Comparison of ENCODE assay signal across 18 cellular contexts in genomic region chr14:28763914-28764848, GRCh38. TPM values are rescaled to one million over a fixed set of nuclear protein-coding genes. Genes with fewer than 3 reads are reported as not detected.
A peak's percentile ranks its signal among the peaks of the same experiment; 100 is the strongest.
DNase-seq lines count a peak whose midpoint lies in the region; ATAC-seq and TF ChIP-seq lines count a peak whose summit lies in the region.
"Had no signal": no experiment of that assay in that cellular context is flagged by ENCODE, and none has a peak within 500 bp of the region (broad histone marks: within the 10 kb centered on the region; RNA-seq: fewer than 3 reads in every experiment).

No MANE protein-coding gene starts in this region.

- no peak for TF ChIP-seq CTCF in astrocyte of the spinal cord (IDR thresholded peaks at IDR 0.05; ENCODE audit: low read depth, low read length)
- TF ChIP-seq CTCF in omental fat pad (IDR thresholded peaks at IDR 0.05) = no peak

- H3K27ac Mint-ChIP-seq in activated naive CD8-positive, alpha-beta T cell treated with anti-CD3 and anti-CD28 coated beads, Interleukin-2, amount 50 U/mL, for 24 hours = no peak overlapping the region
- H3K27ac Mint-ChIP-seq: activated naive CD8-positive, alpha-beta T cell; natural killer cell; T-helper 2 cell treated with Interferon-gamma antibody and Interleukin-4, amounts not matched to agents 5 μg/mL and 100 μg/mL, for 36 hours had no signal

- H3K4me3 ChIP-seq in astrocyte of the spinal cord (ENCODE audit: low read depth, low read length) = peak overlapping the region; percentile 42
- H3K4me3 ChIP-seq: tibial nerve had no signal

- H3K27me3 Mint-ChIP-seq in activated naive CD8-positive, alpha-beta T cell treated with anti-CD3 and anti-CD28 coated beads, Interleukin-2, amount 50 U/mL, for 24 hours = peaks cover 76% of the 10 kb centered on the region

- ATAC-seq in Right ventricle myocardium inferior (no peak), omental fat pad (ENCODE audit: low FRiP score) (no peak)
- ATAC-seq in activated naive CD8-positive, alpha-beta T cell treated with anti-CD3 and anti-CD28 coated beads, Interleukin-2, amount 50 U/mL, for 24 hours = no peak
- ATAC-seq: foreskin keratinocyte, natural killer cell, Panc1 had no signal

- in situ Hi-C loops in astrocyte of the spinal cord (cut with HindIII; ENCODE audit: low sequenced_read_pairs) = no loop called here

- H3K36me3 Mint-ChIP-seq in activated naive CD8-positive, alpha-beta T cell treated with anti-CD3 and anti-CD28 coated beads, Interleukin-2, amount 50 U/mL, for 24 hours (ENCODE audit: low read depth) = peaks cover 7% of the 10 kb centered on the region
- H3K36me3 Mint-ChIP-seq: activated naive CD8-positive, alpha-beta T cell had no signal

- peaks cover 12% of the 10 kb centered on the region for H3K9me3 Mint-ChIP-seq in activated naive CD8-positive, alpha-beta T cell treated with anti-CD3 and anti-CD28 coated beads, Interleukin-2, amount 50 U/mL, for 24 hours

- no peak overlapping the region for H3K4me3 Mint-ChIP-seq in activated naive CD8-positive, alpha-beta T cell treated with anti-CD3 and anti-CD28 coated beads, Interleukin-2, amount 50 U/mL, for 24 hours
- H3K4me3 Mint-ChIP-seq: natural killer cell; T-helper 2 cell treated with Interferon-gamma antibody and Interleukin-4, amounts not matched to agents 5 μg/mL and 100 μg/mL, for 36 hours had no signal

- H3K27ac ChIP-seq in substantia nigra (ENCODE audit: low read depth, low read length, poor library complexity, severe bottlenecking) = no peak overlapping the region
- H3K27ac ChIP-seq: foreskin keratinocyte, tibial nerve had no signal

- peaks cover 12% of the 10 kb centered on the region for H3K4me1 Mint-ChIP-seq in activated naive CD8-positive, alpha-beta T cell treated with anti-CD3 and anti-CD28 coated beads, Interleukin-2, amount 50 U/mL, for 24 hours

- DNase-seq in NCI-H748 (lab: John Stamatoyannopoulos, UW; ENCODE audit: unreplicated experiment) (peak; percentile 93), NCI-H748 treated with DMSO at 0.1 percent for 48 hours (lab: John Stamatoyannopoulos, UW) (no peak), NCI-H2171 treated with DMSO at 0.1 percent for 48 hours (lab: John Stamatoyannopoulos, UW) (peak; percentile 90), astrocyte of the spinal cord (ENCODE audit: low read depth, low spot score) (peak; percentile 39), substantia nigra (lab: John Stamatoyannopoulos, UW) (no peak), Right ventricle myocardium inferior (ENCODE audit: missing footprints) (no peak), omental fat pad (ENCODE audit: low spot score) (no peak)
- no peak for DNase-seq in activated naive CD8-positive, alpha-beta T cell treated with anti-CD3 and anti-CD28 coated beads, Interleukin-2, amount 50 U/mL, for 24 hours
- DNase-seq: DMS 273 treated with DMSO at 0.1 percent for 48 hours, foreskin keratinocyte, islet precursor cell, natural killer cell had no signal

- intact Hi-C loops in Right ventricle myocardium inferior (cut with DNase I) = no loop called here

RNA-seq across cellular contexts. Expression of gene FOXG1, which starts 2.4 kb away (rescaled TPM):
- total RNA-seq in Right ventricle myocardium inferior (not detected), omental fat pad (not detected)
- total RNA-seq: dermis microvascular lymphatic vessel endothelial cell, foreskin keratinocyte, MCF 10A, natural killer cell, tibial nerve had no signal

Comparison
In these comparisons a context has a peak if more than half of its experiments do, and no peak if none do; other contexts are left out.
1. DNase-seq: peak in NCI-H748 (single experiment), NCI-H2171 treated with DMSO at 0.1 percent for 48 hours (single experiment) and astrocyte of the spinal cord (single experiment); none in NCI-H748 treated with DMSO at 0.1 percent for 48 hours (single experiment), substantia nigra (0 of 49), Right ventricle myocardium inferior (single experiment), omental fat pad (single experiment) and activated naive CD8-positive, alpha-beta T cell treated with anti-CD3 and anti-CD28 coated beads, Interleukin-2, amount 50 U/mL, for 24 hours (single experiment).